1 cellular context compared by ENCODE assay signal in genomic region chr7:43785425-43785824, GRCh38.
TF ChIP-seq lines count a peak whose summit lies in the region.

No MANE protein-coding gene starts in this region.

TF ChIP-seq in SK-N-SH treated with all-trans-retinoic acid at 6 μM for 48 hours, 23 proteins besides CTCF, POLR2A, EP300 and RAD21 (continued from another document):
- TF ChIP-seq TSHZ2 (CRISPR knock-in tag; IDR thresholded peaks at IDR 0.05) (no peak), CSDC2 (CRISPR knock-in tag; IDR thresholded peaks at IDR 0.05) (no peak), GLIS3 (CRISPR knock-in tag; IDR thresholded peaks at IDR 0.05) (no peak), ZNF8 (CRISPR knock-in tag; IDR thresholded peaks at IDR 0.05) (peak; percentile 13; the same call in 1 of the 2 replicates), TCF4 (CRISPR knock-in tag; IDR thresholded peaks at IDR 0.05; ENCODE audit: borderline replicate concordance) (peak; percentile 55; the same call in 1 of the 2 replicates), OSR1 (CRISPR knock-in tag; IDR thresholded peaks at IDR 0.05) (no peak), RARB (CRISPR knock-in tag; IDR thresholded peaks at IDR 0.05) (peak; percentile 79), ZFP30 (CRISPR knock-in tag; IDR thresholded peaks at IDR 0.05) (0 out of 2 replicates have a peak, but pooled peaks have one; percentile 11), CSRNP3 (CRISPR knock-in tag; IDR thresholded peaks at IDR 0.05) (no peak)
